Comparison of ENCODE assay signal across 9 cellular contexts in the genomic region with DNA sequence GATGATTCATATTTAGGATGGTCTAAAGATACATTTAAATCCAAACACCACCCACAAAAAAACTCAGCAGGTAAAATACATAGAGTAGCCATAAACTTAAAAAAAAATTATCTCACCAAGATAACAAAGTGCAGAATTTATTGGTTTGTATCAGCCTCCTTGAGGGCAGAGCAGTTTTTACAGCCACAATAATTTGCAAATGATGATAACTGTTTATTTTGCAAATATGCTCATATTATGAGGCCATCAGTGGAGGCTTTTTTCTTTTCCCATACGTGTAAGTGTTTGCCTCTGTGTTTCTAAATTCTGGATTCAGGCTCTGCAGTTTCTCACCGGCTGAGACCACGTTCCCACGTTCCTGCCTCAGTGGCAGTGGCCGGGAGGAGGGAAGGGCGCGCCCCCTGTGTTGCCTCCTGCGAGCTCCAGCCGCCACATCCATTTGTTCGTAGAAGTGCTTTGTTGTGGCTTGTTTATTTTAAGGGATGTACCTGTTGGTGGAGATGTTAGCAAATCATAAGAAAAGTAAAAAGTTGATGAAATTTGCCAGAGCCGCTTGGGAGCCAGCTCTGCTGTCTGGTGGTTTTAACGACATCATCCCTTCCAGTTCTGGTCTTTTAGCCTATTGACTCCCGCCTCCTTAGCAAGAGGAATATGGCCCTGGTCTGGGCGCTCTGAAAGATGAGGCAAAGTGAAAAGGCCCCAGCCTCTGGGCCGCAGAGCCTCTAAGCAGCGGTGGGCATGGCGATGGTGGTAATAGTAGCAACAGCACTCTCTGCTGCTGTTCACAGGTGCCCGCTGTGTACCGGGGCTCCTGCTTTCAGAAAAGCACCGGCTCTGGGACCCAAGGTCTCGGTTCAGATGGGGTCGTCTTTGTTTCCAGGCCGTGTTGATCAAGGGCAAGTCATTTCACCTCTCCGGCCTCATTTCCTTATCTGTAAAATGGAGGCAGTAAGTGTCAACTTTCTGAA.
DNase-seq lines count a peak whose midpoint lies in the region; ATAC-seq, FAIRE-seq and TF ChIP-seq lines count a peak whose summit lies in the region.
"Had no signal": no experiment of that assay in that cellular context is flagged by ENCODE, and none has a peak within 500 bp of the region (broad histone marks: within the 10 kb centered on the region; RNA-seq: fewer than 3 reads in every experiment).

No MANE protein-coding gene starts in this region.

- no peaks in the 10 kb centered on the region for H3K9me3 Mint-ChIP-seq in osteocyte (ENCODE audit: unreplicated experiment)
- H3K9me3 Mint-ChIP-seq: activated naive CD4-positive, alpha-beta T cell treated with anti-CD3 and anti-CD28 coated beads, Interleukin-2, amount 50 U/mL, for 24 hours had no signal

- H3K4me3 ChIP-seq in A549, result peak overlapping the region; percentile 52

- no peak for TF ChIP-seq POLR2A in A549 (IDR thresholded peaks at IDR 0.05; ENCODE audit: low read length)

- DNase-seq in A549 (ENCODE audit: low read depth in 1 of 2, low spot score in 1 of 2) (no peak), RWPE1 (ENCODE audit: low spot score) (no peak), fibroblast of peridontal ligament (ENCODE audit: extremely low read depth) (peak; percentile 40), osteocyte (ENCODE audit: extremely low spot score, unreplicated experiment) (no peak), NCI-H345 treated with DMSO at 0.1 percent for 48 hours (lab: John Stamatoyannopoulos, UW; ENCODE audit: unreplicated experiment) (no peak)
- no peak for DNase-seq in stimulated activated naive CD8-positive, alpha-beta T cell treated with anti-CD3 and anti-CD28 coated beads, Interleukin-15, Interleukin-2, amounts not matched to agents 100 U/mL and 50 U/mL, for 24 hours

- CTCF ChIA-PET in A549 (lab: Yijun Ruan, JAX), result interaction anchor here (0.7 to 3.7 kb wide), 4 partner anchors 8 to 77 kb away, joined by 3 to 18 read pairs (median 8); no protein-coding TSS in a partner anchor
- CTCF ChIA-PET in RWPE1 (lab: Yijun Ruan, JAX), result interaction anchor here (1.1 kb wide), 1 partner anchor 9 kb away, joined by 5 read pairs; no protein-coding TSS in a partner anchor

- H3K27ac ChIP-seq in A549 (peak overlapping the region; percentile 99 to 100), RWPE1 (peak overlapping the region; percentile 100)

- H3K27ac Mint-ChIP-seq in osteocyte (ENCODE audit: unreplicated experiment), result peak overlapping the region; percentile 60

- ATAC-seq in A549 (no peak), GM18867 (IDR thresholded peaks at IDR 0.05; ENCODE audit: unreplicated experiment) (no peak), GM21447 (IDR thresholded peaks at IDR 0.05; ENCODE audit: unreplicated experiment) (no peak)
- ATAC-seq in stimulated activated naive CD8-positive, alpha-beta T cell treated with anti-CD3 and anti-CD28 coated beads, Interleukin-15, Interleukin-2, amounts not matched to agents 100 U/mL and 50 U/mL, for 24 hours, result no peak

- H3K36me3 Mint-ChIP-seq in osteocyte (ENCODE audit: unreplicated experiment), result peaks cover 23% of the 10 kb centered on the region

- no peak for FAIRE-seq in A549 (lab: Jason Lieb, UNC)

- no peaks in the 10 kb centered on the region for H3K27me3 Mint-ChIP-seq in osteocyte (ENCODE audit: unreplicated experiment)
- H3K27me3 Mint-ChIP-seq: activated naive CD4-positive, alpha-beta T cell treated with anti-CD3 and anti-CD28 coated beads, Interleukin-2, amount 50 U/mL, for 24 hours had no signal

- H3K9me3 ChIP-seq in A549, result no peaks in the 10 kb centered on the region

- H3K4me1 ChIP-seq in A549, result peaks cover 69% of the 10 kb centered on the region

- no peak for TF ChIP-seq EP300 in A549 (IDR thresholded peaks at IDR 0.05)

- TF ChIP-seq RAD21 in A549 (conservative IDR thresholded peaks at IDR 0.05 in 1 of 2, IDR thresholded peaks at IDR 0.05 in 1 of 2), result no peak

- no peak overlapping the region for H3K4me3 Mint-ChIP-seq in osteocyte (ENCODE audit: unreplicated experiment)
- H3K4me3 Mint-ChIP-seq: activated naive CD4-positive, alpha-beta T cell treated with anti-CD3 and anti-CD28 coated beads, Interleukin-2, amount 50 U/mL, for 24 hours had no signal

- POLR2A ChIA-PET in A549 (lab: Yijun Ruan, JAX), result interaction anchor here (0.6 to 2.2 kb wide), 2 partner anchors 9 to 15 kb away, joined by 3 to 5 read pairs; no protein-coding TSS in a partner anchor
- POLR2A ChIA-PET in RWPE1 (lab: Yijun Ruan, JAX; ENCODE audit: low non-redundant PET), result no interaction called here

- H3K4me2 ChIP-seq in A549, result peak overlapping the region; percentile 96

- no peak for TF ChIP-seq CTCF in A549 (IDR thresholded peaks at IDR 0.05)
- TF ChIP-seq CTCF in RWPE1 (conservative IDR thresholded peaks at IDR 0.05; ENCODE audit: low read depth), result no peak
- TF ChIP-seq CTCF in osteocyte (IDR thresholded peaks at IDR 0.05), result no peak

- WGBS in A549 (ENCODE audit: missing lambda C conversion rate), result 24% methylated on average over 24 of the region's 24 CpGs

- H3K4me1 Mint-ChIP-seq in osteocyte (ENCODE audit: unreplicated experiment), result peaks cover 74% of the 10 kb centered on the region

TF ChIP-seq in A549, 52 proteins besides CTCF, POLR2A, EP300 and RAD21:
- TF ChIP-seq CHD4 (IDR thresholded peaks at IDR 0.05; ENCODE audit: borderline replicate concordance) (no peak), KDM5A (IDR thresholded peaks at IDR 0.05) (no peak), EHMT2 (IDR thresholded peaks at IDR 0.05; ENCODE audit: low read depth) (no peak)
